In genomic region chr7:130937016-130937415, GRCh38 we compare ENCODE assay signal across 19 cellular contexts.
DNase-seq lines count a peak whose midpoint lies in the region; ATAC-seq and TF ChIP-seq lines count a peak whose summit lies in the region.
"Had no signal": no experiment of that assay in that cellular context is flagged by ENCODE, and none has a peak within 500 bp of the region (broad histone marks: within the 10 kb centered on the region; RNA-seq: fewer than 3 reads in every experiment).

No MANE protein-coding gene starts in this region.

- no peak for ATAC-seq in activated naive CD4-positive, alpha-beta T cell treated with anti-CD3 and anti-CD28 coated beads, Interleukin-2, amount 50 U/mL, for 72 hours
- ATAC-seq in naive thymus-derived CD4-positive, alpha-beta T cell = no peak
- no peak for ATAC-seq in HG03196 (IDR thresholded peaks at IDR 0.05; ENCODE audit: unreplicated experiment)
- ATAC-seq in GM18867 (IDR thresholded peaks at IDR 0.05; ENCODE audit: unreplicated experiment) = no peak
- ATAC-seq: left lung had no signal

- no peaks in the 10 kb centered on the region for H3K9me3 Mint-ChIP-seq in CD4-positive, alpha-beta memory T cell
- H3K9me3 Mint-ChIP-seq in activated naive CD4-positive, alpha-beta T cell treated with anti-CD3 and anti-CD28 coated beads, Interleukin-2, amount 50 U/mL, for 72 hours = no peaks in the 10 kb centered on the region
- H3K9me3 Mint-ChIP-seq in naive thymus-derived CD4-positive, alpha-beta T cell = no peaks in the 10 kb centered on the region

- peaks cover 99% of the 10 kb centered on the region for H3K4me1 ChIP-seq in CD4-positive, alpha-beta memory T cell (ENCODE audit: insufficient read depth, low read length)
- H3K4me1 ChIP-seq in naive thymus-derived CD4-positive, alpha-beta T cell (ENCODE audit: control insufficient read depth in 2 of 2, insufficient read depth in 2 of 2, low read length in 2 of 2) = peaks cover 43 to 45% of the 10 kb centered on the region in 2 donors

- H3K4me3 Mint-ChIP-seq in CD4-positive, alpha-beta memory T cell = peak overlapping the region in 5 of 8 donors; percentile 15 to 71 (median 44)
- no peak overlapping the region for H3K4me3 Mint-ChIP-seq in naive thymus-derived CD4-positive, alpha-beta T cell

- no peaks in the 10 kb centered on the region for H3K9me3 ChIP-seq in CD4-positive, alpha-beta memory T cell (ENCODE audit: control insufficient read depth in 1 of 2, low read length in 2 of 2)
- H3K9me3 ChIP-seq in naive thymus-derived CD4-positive, alpha-beta T cell (ENCODE audit: control insufficient read depth in 2 of 3, low read length in 3 of 3) = no peaks in the 10 kb centered on the region
- H3K9me3 ChIP-seq: left lung, transverse colon had no signal

- DNase-seq in CD4-positive, alpha-beta memory T cell = no peak
- no peak for DNase-seq in activated naive CD4-positive, alpha-beta T cell treated with anti-CD3 and anti-CD28 coated beads, Interleukin-2, amount 50 U/mL, for 72 hours (ENCODE audit: low spot score in 2 of 2)
- DNase-seq in naive thymus-derived CD4-positive, alpha-beta T cell = no peak
- no peak for DNase-seq in NOMO-1 treated with dmso at 0.1 percent for 144 hours (lab: John Stamatoyannopoulos, UW; ENCODE audit: unreplicated experiment)
- DNase-seq: C1 segment of cervical spinal cord; central memory CD4-positive, alpha-beta T cell; DMS79 treated with DMSO at 0.1 percent for 48 hours; effector CD8-positive, alpha-beta T cell; left lung; NCI-H187 treated with DMSO at 0.1 percent for 48 hours; NCI-H524; OCI-M1; stimulated activated CD4-positive, alpha-beta T cell treated with anti-CD3 and anti-CD28 coated beads, Interleukin-4, amount 100 ng/mL, for 24 hours; stimulated activated CD8-positive, alpha-beta memory T cell treated with anti-CD3 and anti-CD28 coated beads, Interleukin-4, amount 100 ng/mL, for 48 hours; transverse colon had no signal

- H3K36me3 ChIP-seq in CD4-positive, alpha-beta memory T cell (ENCODE audit: insufficient read depth, low read length) = peaks cover 11% of the 10 kb centered on the region
- peaks cover 0 to 15% (median 0%) of the 10 kb centered on the region in 3 experiments for H3K36me3 ChIP-seq in naive thymus-derived CD4-positive, alpha-beta T cell (ENCODE audit: control insufficient read depth in 2 of 3, insufficient read depth in 3 of 3, low read length in 3 of 3)
- H3K36me3 ChIP-seq: transverse colon had no signal

- peaks cover 69 to 96% (median 83%) of the 10 kb centered on the region in 4 donors for H3K4me1 Mint-ChIP-seq in CD4-positive, alpha-beta memory T cell
- H3K4me1 Mint-ChIP-seq in naive thymus-derived CD4-positive, alpha-beta T cell = peaks cover 60 to 96% (median 84%) of the 10 kb centered on the region in 7 donors

- CTCF ChIA-PET in CD4-positive, alpha-beta memory T cell (lab: Charles Lee; ENCODE audit: partially characterized antibody) = interaction anchor here (2.2 to 6.2 kb wide), 2 partner anchors 23 to 40 kb away, joined by 13 to 29 read pairs; no protein-coding TSS in a partner anchor
- CTCF ChIA-PET in naive thymus-derived CD4-positive, alpha-beta T cell (lab: Charles Lee) = interaction anchor here (0.7 to 0.8 kb wide), 2 partner anchors 26 to 60 kb away, joined by 3 read pairs; no protein-coding TSS in a partner anchor

- peaks cover 0 to 2% of the 10 kb centered on the region in 2 donors for H3K27me3 Mint-ChIP-seq in CD4-positive, alpha-beta memory T cell
- H3K27me3 Mint-ChIP-seq in naive thymus-derived CD4-positive, alpha-beta T cell = no peaks in the 10 kb centered on the region

- H3K27ac ChIP-seq in CD4-positive, alpha-beta memory T cell (ENCODE audit: low read depth, low read length) = peak overlapping the region; percentile 77
- no peak overlapping the region for H3K27ac ChIP-seq in naive thymus-derived CD4-positive, alpha-beta T cell (ENCODE audit: low read depth, low read length)
- H3K27ac ChIP-seq: left lung, parathyroid adenoma had no signal

- peak overlapping the region in 6 of 7 donors; percentile 80 to 94 (median 88) for H3K27ac Mint-ChIP-seq in CD4-positive, alpha-beta memory T cell
- H3K27ac Mint-ChIP-seq in activated naive CD4-positive, alpha-beta T cell treated with anti-CD3 and anti-CD28 coated beads, Interleukin-2, amount 50 U/mL, for 72 hours = peak overlapping the region; percentile 68 to 94
- H3K27ac Mint-ChIP-seq in naive thymus-derived CD4-positive, alpha-beta T cell = peak overlapping the region in 8 of 9 donors; percentile 1 to 86 (median 34)

- intact Hi-C loops in CD4-positive, alpha-beta memory T cell (cut with micrococcal nuclease) = no loop called here
- intact Hi-C loops in naive thymus-derived CD4-positive, alpha-beta T cell (cut with micrococcal nuclease) = no loop called here

- H3K36me3 Mint-ChIP-seq in CD4-positive, alpha-beta memory T cell = peaks cover 56 to 79% of the 10 kb centered on the region in 2 donors
- peaks cover 51 to 81% of the 10 kb centered on the region in 2 donors for H3K36me3 Mint-ChIP-seq in activated naive CD4-positive, alpha-beta T cell treated with anti-CD3 and anti-CD28 coated beads, Interleukin-2, amount 50 U/mL, for 72 hours
- peaks cover 15 to 51% (median 26%) of the 10 kb centered on the region in 5 donors for H3K36me3 Mint-ChIP-seq in naive thymus-derived CD4-positive, alpha-beta T cell

- no peak overlapping the region for H3K4me3 ChIP-seq in CD4-positive, alpha-beta memory T cell (ENCODE audit: low read length in 2 of 2)
- no peak overlapping the region for H3K4me3 ChIP-seq in naive thymus-derived CD4-positive, alpha-beta T cell (ENCODE audit: low read length)
- H3K4me3 ChIP-seq: left lung, transverse colon had no signal

- no peaks in the 10 kb centered on the region for H3K27me3 ChIP-seq in CD4-positive, alpha-beta memory T cell (ENCODE audit: insufficient read depth, low read length)
- no peaks in the 10 kb centered on the region for H3K27me3 ChIP-seq in naive thymus-derived CD4-positive, alpha-beta T cell (ENCODE audit: control insufficient read depth in 2 of 2, insufficient read depth in 2 of 2, low read length in 2 of 2)
- H3K27me3 ChIP-seq: left lung, transverse colon had no signal

- POLR2A ChIA-PET in CD4-positive, alpha-beta memory T cell (lab: Charles Lee; ENCODE audit: partially characterized antibody) = interaction anchor here (0.9 to 7.8 kb wide), 5 partner anchors 8 to 22 kb away, joined by 4 to 116 read pairs (median 50); no protein-coding TSS in a partner anchor
- POLR2A ChIA-PET in naive thymus-derived CD4-positive, alpha-beta T cell (lab: Charles Lee) = interaction anchor here (0.6 to 1.3 kb wide), 2 partner anchors 8 to 498 kb away, joined by 3 to 4 read pairs; no protein-coding TSS in a partner anchor

- TF ChIP-seq POLR2A in GM18526 (IDR thresholded peaks at IDR 0.05; ENCODE audit: extremely low read depth, insufficient read length) = peak; percentile 19

Comparison
In these comparisons a context has a peak if more than half of its experiments do, and no peak if none do; other contexts are left out.
1. H3K27ac Mint-ChIP-seq: peak in every context shown above with its lines; median percentile 88 in CD4-positive, alpha-beta memory T cell; 81 in activated naive CD4-positive, alpha-beta T cell treated with anti-CD3 and anti-CD28 coated beads, Interleukin-2, amount 50 U/mL, for 72 hours; 34 in naive thymus-derived CD4-positive, alpha-beta T cell.
2. H3K4me3 Mint-ChIP-seq: peak in CD4-positive, alpha-beta memory T cell (5 of 8); none in naive thymus-derived CD4-positive, alpha-beta T cell (0 of 10).